21 cellular contexts compared by ENCODE assay signal in the genomic region with DNA sequence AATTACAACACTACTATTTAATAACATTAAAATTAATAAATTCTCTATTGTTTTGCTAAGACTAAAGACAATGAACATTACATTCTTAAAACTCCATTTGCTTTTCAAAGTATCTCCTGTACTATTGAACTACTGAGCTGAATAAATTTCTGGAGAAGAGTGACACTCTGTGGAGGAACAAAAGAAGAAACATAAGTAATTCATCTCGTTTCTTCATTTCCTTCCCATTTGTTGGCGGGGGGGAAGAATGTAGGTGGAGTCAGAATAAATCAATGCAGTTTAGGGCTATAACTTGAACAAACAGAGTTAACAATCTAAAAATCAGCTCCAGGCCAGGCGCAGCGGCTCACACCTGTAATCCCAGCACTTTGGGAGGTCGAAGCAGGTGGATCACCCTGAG. TPM values are rescaled to one million over a fixed set of nuclear protein-coding genes. Genes with fewer than 3 reads are reported as not detected.
DNase-seq lines count a peak whose midpoint lies in the region; ATAC-seq, FAIRE-seq and TF ChIP-seq lines count a peak whose summit lies in the region.
"Had no signal": no experiment of that assay in that cellular context is flagged by ENCODE, and none has a peak within 500 bp of the region (broad histone marks: within the 10 kb centered on the region; RNA-seq: fewer than 3 reads in every experiment).

No MANE protein-coding gene starts in this region.

- CTCF ChIA-PET in HepG2 (lab: Yijun Ruan, JAX; ENCODE audit: low intra/inter-chr PET ratio, low total read pairs) = no interaction called here

- no peak overlapping the region for H2AFZ ChIP-seq in HepG2 (ENCODE audit: low read length)

- TF ChIP-seq CTCF in right lobe of liver (IDR thresholded peaks at IDR 0.05) = peak in 1 of 4 donors; percentile 17
- no peak for TF ChIP-seq CTCF in HepG2 (CRISPR knock-in tag; IDR thresholded peaks at IDR 0.05)

- H3K9me3 ChIP-seq in right lobe of liver (no peaks in the 10 kb centered on the region), HepG2 (ENCODE audit: low read length) (no peaks in the 10 kb centered on the region)
- H3K9me3 ChIP-seq: Caco-2, lower lobe of right lung had no signal

- no TSS peak for BruUV-seq in HepG2 (replicated peaks; lab: Mats Ljungman, UMichigan)

- no peak overlapping the region for H3K4me3 ChIP-seq in right lobe of liver
- H3K4me3 ChIP-seq in HepG2 (replicated peaks in 1 of 3; ENCODE audit: insufficient read depth in 1 of 3, low read depth in 2 of 3, low read length in 3 of 3) = no peak overlapping the region
- H3K4me3 ChIP-seq: lower lobe of right lung had no signal

- H3K36me3 ChIP-seq in right lobe of liver (no peaks in the 10 kb centered on the region), HepG2 (replicated peaks in 1 of 2; ENCODE audit: control insufficient read depth in 1 of 2, insufficient read depth in 2 of 2, low read length in 2 of 2) (no peaks in the 10 kb centered on the region)
- H3K36me3 ChIP-seq: brain microvascular endothelial cell, lower lobe of right lung had no signal

- H3K79me2 ChIP-seq in HepG2 (ENCODE audit: insufficient read depth, low read length) = no peaks in the 10 kb centered on the region

- no peak overlapping the region for H3K27ac ChIP-seq in right lobe of liver
- no peak overlapping the region for H3K27ac ChIP-seq in HepG2 (ENCODE audit: extremely low read length, insufficient read depth, low read length)
- H3K27ac ChIP-seq: brain microvascular endothelial cell, lower lobe of right lung had no signal

- no peak overlapping the region for H3K4me2 ChIP-seq in HepG2 (ENCODE audit: low read depth, low read length)

- no peaks in the 10 kb centered on the region for H4K20me1 ChIP-seq in HepG2 (ENCODE audit: insufficient read depth, low read length)

- H3K27me3 ChIP-seq in right lobe of liver (no peaks in the 10 kb centered on the region), HepG2 (ENCODE audit: control insufficient read depth in 1 of 2, insufficient read depth in 2 of 2, low read length in 2 of 2) (no peaks in the 10 kb centered on the region)
- H3K27me3 ChIP-seq: brain microvascular endothelial cell had no signal

- no peak for TF ChIP-seq POLR2A in right lobe of liver (IDR thresholded peaks at IDR 0.05)
- no peak for TF ChIP-seq POLR2A in HepG2 (IDR thresholded peaks at IDR 0.05; ENCODE audit: insufficient read depth in 1 of 2, low read depth in 2 of 2, low read length in 2 of 2)

- in situ Hi-C loops in HepG2 (cut with HindIII; ENCODE audit: extremely low pct_ligation_motif_present, low pct_unique_long_range_greater_than_20kb) = no loop called here

- H3K4me1 ChIP-seq in right lobe of liver = peaks cover 0 to 35% (median 9%) of the 10 kb centered on the region in 4 donors
- peaks cover 25% of the 10 kb centered on the region for H3K4me1 ChIP-seq in HepG2 (ENCODE audit: insufficient read depth, low read length)

- POLR2A ChIA-PET in HepG2 (lab: Yijun Ruan, JAX) = no interaction called here

- DNase-seq in right lobe of liver = no peak
- DNase-seq in HepG2 (ENCODE audit: low spot score) = no peak
- DNase-seq in RPMI7951 (ENCODE audit: low read depth) = peak; percentile 10
- peak; percentile 30 for DNase-seq in dermis blood vessel endothelial cell
- DNase-seq in SHP77 treated with DMSO at 0.1 percent for 48 hours (lab: John Stamatoyannopoulos, UW) = no peak
- DNase-seq: ACHN; activated CD4-positive, alpha-beta T cell treated with anti-CD3 and anti-CD28 coated beads for 36 hours; activated naive CD4-positive, alpha-beta T cell treated with anti-CD3 and anti-CD28 coated beads, Interleukin-2, amount 50 U/mL, for 16 hours; brain microvascular endothelial cell; Caco-2; effector CD8-positive, alpha-beta T cell; lower lobe of right lung; naive B cell; NCI-H526 treated with DMSO at 0.1 percent for 48 hours; posterior cingulate gyrus; stimulated activated naive CD8-positive, alpha-beta T cell treated with anti-CD3 and anti-CD28 coated beads, Interleukin-15, Interleukin-2, amounts not matched to agents 100 U/mL and 50 U/mL, for 24 hours; T-helper 17 cell had no signal

- intact Hi-C loops in right lobe of liver (cut with DNase I) = no loop called here
- intact Hi-C loops in HepG2 (cut with micrococcal nuclease; ENCODE audit: unreplicated experiment) = no loop called here

- ATAC-seq in right lobe of liver (peak; percentile 19 to 50 (median 31)), HepG2 (no peak), GM18858 (IDR thresholded peaks at IDR 0.05; ENCODE audit: unreplicated experiment) (no peak), HG02885 (IDR thresholded peaks at IDR 0.05; ENCODE audit: poor library complexity, unreplicated experiment) (no peak), GM18867 (IDR thresholded peaks at IDR 0.05; ENCODE audit: unreplicated experiment) (no peak)
- ATAC-seq: activated CD4-positive, alpha-beta T cell treated with anti-CD3 and anti-CD28 coated beads for 36 hours; stimulated activated naive CD8-positive, alpha-beta T cell treated with anti-CD3 and anti-CD28 coated beads, Interleukin-15, Interleukin-2, amounts not matched to agents 100 U/mL and 50 U/mL, for 24 hours; T-helper 17 cell had no signal

- FAIRE-seq in HepG2 (lab: Jason Lieb, UNC) = no peak

- WGBS in right lobe of liver (ENCODE audit: insufficient coverage, low coverage, low lambda C conversion rate, missing lambda C conversion rate) = 25% methylated on average over 4 of the region's 5 CpGs
- WGBS in HepG2 (ENCODE audit: low lambda C conversion rate) = 19% methylated on average over 5 of the region's 5 CpGs

- no peak for TF ChIP-seq RAD21 in HepG2 (CRISPR knock-in tag; IDR thresholded peaks at IDR 0.05)

- H3K9ac ChIP-seq in HepG2 (ENCODE audit: insufficient read depth, low read depth, low read length) = no peak overlapping the region

- no peak for TF ChIP-seq EP300 in HepG2 (IDR thresholded peaks at IDR 0.05; ENCODE audit: low read depth in 2 of 2, low read length in 2 of 2)
- TF ChIP-seq EP300 in HepG2 (CRISPR knock-in tag; IDR thresholded peaks at IDR 0.05; ENCODE audit: borderline replicate concordance) = no peak

TF ChIP-seq in HepG2, 621 proteins besides CTCF, POLR2A, EP300 and RAD21 (continues in another document):
- no peak for TF ChIP-seq KDM3A (CRISPR knock-in tag; IDR thresholded peaks at IDR 0.05; ENCODE audit: low read depth)

RNA-seq across cellular contexts. Expression of a gene that starts 32.7 kb away (rescaled TPM):
- total RNA-seq in right lobe of liver (1 to 10 TPM in 1 of 6 experiments, under 1 TPM in 1, not detected in 4; 0.70 to 1.3 TPM), HepG2 (2016; rRNA removed; fragmentation: Illumina TruSeq; extraction: Trizol) (0.15 TPM in 1 of 2 replicates, not detected in the other), dermis blood vessel endothelial cell (0.19 TPM in 1 of 2 replicates, not detected in the other)
- not detected in 2 replicates for total RNA-seq in HepG2 (2016; cell fraction: cytosol; rRNA removed; fragmentation: Illumina TruSeq; extraction: Trizol; ENCODE audit: low read depth)
- total RNA-seq in HepG2 (2016; cell fraction: insoluble cytoplasmic fraction; rRNA removed; fragmentation: Illumina TruSeq; extraction: Trizol) = 0.35 and 0.40 TPM in 2 replicates
- total RNA-seq in HepG2 (2016; cell fraction: membrane; rRNA removed; fragmentation: Illumina TruSeq; extraction: Trizol) = 0.24 TPM in 1 of 2 replicates, not detected in the other
- 0.50 TPM in 1 of 2 replicates, not detected in the other for total RNA-seq in HepG2 (2016; cell fraction: nucleus; rRNA removed; fragmentation: Illumina TruSeq; extraction: Trizol)
- 0.42 and 0.69 TPM in 2 replicates for polyA plus RNA-seq in HepG2 (2011; rRNA removed)
- polyA plus RNA-seq in HepG2 (2011; cell fraction: cytosol; rRNA removed) = 0.38 TPM in 1 of 2 replicates, not detected in the other
- polyA plus RNA-seq in HepG2 (2011; cell fraction: nucleus; rRNA removed) = 0.14 and 1.0 TPM in 2 replicates
- 1.1 TPM in 1 of 2 replicates, not detected in the other for polyA plus RNA-seq in HepG2 (2012)
- 0.28 TPM in 1 of 2 replicates, not detected in the other for polyA plus RNA-seq in HepG2 (2016; cell fraction: cytosol; fragmentation: Illumina TruSeq; extraction: Trizol; ENCODE audit: low read depth)
- 0.75 TPM in 1 of 2 replicates, not detected in the other for polyA plus RNA-seq in HepG2 (2016; cell fraction: insoluble cytoplasmic fraction; fragmentation: Illumina TruSeq; extraction: Trizol; ENCODE audit: low read depth)
- not detected in 2 replicates for polyA plus RNA-seq in HepG2 (2016; cell fraction: membrane; fragmentation: Illumina TruSeq; extraction: Trizol; ENCODE audit: low read depth)
- not detected in 2 replicates for polyA plus RNA-seq in HepG2 (2016; cell fraction: nucleus; fragmentation: Illumina TruSeq; extraction: Trizol; ENCODE audit: insufficient read depth, low read depth)
- 3.6 and 4.1 TPM in 2 replicates for polyA minus RNA-seq in HepG2 (2011; rRNA and poly(A)+ RNA removed; ENCODE audit: low replicate concordance)
- 1.2 TPM in 1 of 2 replicates, not detected in the other for polyA minus RNA-seq in HepG2 (2011; cell fraction: cytosol; rRNA and poly(A)+ RNA removed)
- 3.5 and 6.1 TPM in 2 replicates for polyA minus RNA-seq in HepG2 (2011; cell fraction: nucleus; rRNA and poly(A)+ RNA removed)
- total RNA-seq in RPMI7951 (2014; rRNA removed; shearing (Covaris generic)) = 1.1 and 1.6 TPM in 2 replicates
- total RNA-seq: ureter had no signal

RNA-seq across cellular contexts. Expression of a gene that starts 45.6 kb away (rescaled TPM):
- 10 to 100 TPM; 23.9 to 44.1 (median 30.8) TPM for total RNA-seq in right lobe of liver
- total RNA-seq in HepG2 (2016; rRNA removed; fragmentation: Illumina TruSeq; extraction: Trizol) = 27.1 and 29.3 TPM in 2 replicates
- total RNA-seq in HepG2 (2016; cell fraction: cytosol; rRNA removed; fragmentation: Illumina TruSeq; extraction: Trizol; ENCODE audit: low read depth) = 7.2 and 7.8 TPM in 2 replicates
- total RNA-seq in HepG2 (2016; cell fraction: insoluble cytoplasmic fraction; rRNA removed; fragmentation: Illumina TruSeq; extraction: Trizol) = 28.1 and 29.7 TPM in 2 replicates
- 17.7 and 19.4 TPM in 2 replicates for total RNA-seq in HepG2 (2016; cell fraction: membrane; rRNA removed; fragmentation: Illumina TruSeq; extraction: Trizol)
- total RNA-seq in HepG2 (2016; cell fraction: nucleus; rRNA removed; fragmentation: Illumina TruSeq; extraction: Trizol) = 22.2 and 30.9 TPM in 2 replicates
- polyA plus RNA-seq in HepG2 (2011; rRNA removed) = 13.5 and 16.0 TPM in 2 replicates
- polyA plus RNA-seq in HepG2 (2011; cell fraction: cytosol; rRNA removed) = 10.8 and 15.7 TPM in 2 replicates
- polyA plus RNA-seq in HepG2 (2011; cell fraction: nucleus; rRNA removed) = 9.6 and 10.9 TPM in 2 replicates
- polyA plus RNA-seq in HepG2 (2012) = 27.0 and 29.9 TPM in 2 replicates
- 4.6 and 5.0 TPM in 2 replicates for polyA plus RNA-seq in HepG2 (2016; cell fraction: cytosol; fragmentation: Illumina TruSeq; extraction: Trizol; ENCODE audit: low read depth)
- 37.8 and 40.1 TPM in 2 replicates for polyA plus RNA-seq in HepG2 (2016; cell fraction: insoluble cytoplasmic fraction; fragmentation: Illumina TruSeq; extraction: Trizol; ENCODE audit: low read depth)
- polyA plus RNA-seq in HepG2 (2016; cell fraction: membrane; fragmentation: Illumina TruSeq; extraction: Trizol; ENCODE audit: low read depth) = 12.8 and 13.1 TPM in 2 replicates
- polyA plus RNA-seq in HepG2 (2016; cell fraction: nucleus; fragmentation: Illumina TruSeq; extraction: Trizol; ENCODE audit: insufficient read depth, low read depth) = 26.3 and 28.6 TPM in 2 replicates
- polyA minus RNA-seq in HepG2 (2011; rRNA and poly(A)+ RNA removed; ENCODE audit: low replicate concordance) = 9.5 and 10.5 TPM in 2 replicates
- polyA minus RNA-seq in HepG2 (2011; cell fraction: cytosol; rRNA and poly(A)+ RNA removed) = 21.7 and 23.8 TPM in 2 replicates
- polyA minus RNA-seq in HepG2 (2011; cell fraction: nucleus; rRNA and poly(A)+ RNA removed) = 51.0 and 64.8 TPM in 2 replicates
- 85.1 and 111 TPM in 2 replicates for total RNA-seq in RPMI7951 (2014; rRNA removed; shearing (Covaris generic))
- total RNA-seq in dermis blood vessel endothelial cell = 92.1 and 110 TPM in 2 replicates

Comparison
In these comparisons a context has a peak if more than half of its experiments do, and no peak if none do; other contexts are left out.
1. ATAC-seq: peak in right lobe of liver (4 of 4); none in HepG2 (single experiment), GM18858 (single experiment), HG02885 (single experiment) and GM18867 (single experiment).
2. DNase-seq: peak in RPMI7951 (single experiment) and dermis blood vessel endothelial cell (single experiment); none in right lobe of liver (0 of 3), HepG2 (single experiment) and SHP77 treated with DMSO at 0.1 percent for 48 hours (single experiment).